In genomic region chr16:1492082-1492922, GRCh38 we compare ENCODE assay signal across 9 cellular contexts. TPM values are rescaled to one million over a fixed set of nuclear protein-coding genes. Genes with fewer than 3 reads are reported as not detected.
DNase-seq lines count a peak whose midpoint lies in the region; ATAC-seq, FAIRE-seq and TF ChIP-seq lines count a peak whose summit lies in the region.
"Had no signal": no experiment of that assay in that cellular context is flagged by ENCODE, and none has a peak within 500 bp of the region (broad histone marks: within the 10 kb centered on the region; RNA-seq: fewer than 3 reads in every experiment).

No MANE protein-coding gene starts in this region.

- H3K36me3 Mint-ChIP-seq in activated naive CD4-positive, alpha-beta T cell treated with anti-CD3 and anti-CD28 coated beads for 36 hours (ENCODE audit: low read depth): peaks cover 14% of the 10 kb centered on the region

- H3K9me3 ChIP-seq in mesenchymal stem cell (ENCODE audit: control insufficient read depth, low read length) (no peaks in the 10 kb centered on the region), upper lobe of left lung (no peaks in the 10 kb centered on the region)

- H3K4me3 ChIP-seq in brain microvascular endothelial cell (ENCODE audit: low read depth, low read length): peak overlapping the region; percentile 74
- peak overlapping the region in 1 of 2 experiments; percentile 78 for H3K4me3 ChIP-seq in mesenchymal stem cell (ENCODE audit: insufficient read depth in 1 of 2, low read depth in 1 of 2, low read length in 2 of 2)
- peak overlapping the region in 3 of 4 donors; percentile 71 to 93 (median 84) for H3K4me3 ChIP-seq in upper lobe of left lung

- H3K27me3 ChIP-seq in brain microvascular endothelial cell (replicated peaks): no peaks in the 10 kb centered on the region
- no peaks in the 10 kb centered on the region for H3K27me3 ChIP-seq in mesenchymal stem cell (ENCODE audit: control insufficient read depth in 1 of 2, insufficient read depth in 1 of 2, low read length in 2 of 2)
- H3K27me3 ChIP-seq in upper lobe of left lung: no peaks in the 10 kb centered on the region

- H3K27me3 Mint-ChIP-seq in activated naive CD4-positive, alpha-beta T cell treated with anti-CD3 and anti-CD28 coated beads for 36 hours (ENCODE audit: low read depth): no peaks in the 10 kb centered on the region

- H3K4ac ChIP-seq in mesenchymal stem cell (ENCODE audit: low read depth in 1 of 2, low read length in 2 of 2): peak overlapping the region; percentile 24 to 40

- no peak for FAIRE-seq in GM12892 (lab: Jason Lieb, UNC)

- peak overlapping the region; percentile 90 for H3K4me2 ChIP-seq in mesenchymal stem cell (ENCODE audit: low read length, poor library complexity, severe bottlenecking)

- in situ Hi-C loops in brain microvascular endothelial cell (cut with HindIII; ENCODE audit: low pct_ligation_motif_present, low sequenced_read_pairs): no loop called here

- H3K79me1 ChIP-seq in mesenchymal stem cell (replicated peaks; ENCODE audit: low read length, poor library complexity, severe bottlenecking): peaks cover 24% of the 10 kb centered on the region

- peak overlapping the region; percentile 94 for H3K27ac Mint-ChIP-seq in activated naive CD4-positive, alpha-beta T cell treated with anti-CD3 and anti-CD28 coated beads for 36 hours

- intact Hi-C loops in activated naive CD4-positive, alpha-beta T cell treated with anti-CD3 and anti-CD28 coated beads for 36 hours (cut with micrococcal nuclease): loop anchor here (2.0 to 10.0 kb wide), 2 partner anchors 50 to 122 kb away; partner anchors contain the start of genes CRAMP1 and IFT140

- H2AK5ac ChIP-seq in mesenchymal stem cell (ENCODE audit: low read length, severe bottlenecking): peak overlapping the region; percentile 58

- TF ChIP-seq CTCF in brain microvascular endothelial cell (IDR thresholded peaks at IDR 0.05; ENCODE audit: low read depth, low read length, missing control alignments) (no peak), upper lobe of left lung (IDR thresholded peaks at IDR 0.05) (no peak)

- peaks cover 16% of the 10 kb centered on the region for H3K4me1 Mint-ChIP-seq in activated naive CD4-positive, alpha-beta T cell treated with anti-CD3 and anti-CD28 coated beads for 36 hours (ENCODE audit: low read depth)

- no peak for TF ChIP-seq EP300 in upper lobe of left lung (IDR thresholded peaks at IDR 0.05)

- H3K4me3 Mint-ChIP-seq in activated naive CD4-positive, alpha-beta T cell treated with anti-CD3 and anti-CD28 coated beads for 36 hours: peak overlapping the region; percentile 90

- H2BK5ac ChIP-seq in mesenchymal stem cell (ENCODE audit: low read depth, low read length, poor library complexity, severe bottlenecking): no peak overlapping the region

- H2AFZ ChIP-seq in mesenchymal stem cell (ENCODE audit: low read depth, low read length): peak overlapping the region; percentile 29

- no peaks in the 10 kb centered on the region for H3K9me3 Mint-ChIP-seq in activated naive CD4-positive, alpha-beta T cell treated with anti-CD3 and anti-CD28 coated beads for 36 hours

- peak overlapping the region; percentile 34 to 71 for H3K18ac ChIP-seq in mesenchymal stem cell (ENCODE audit: low read depth in 1 of 2, low read length in 2 of 2)

- 89% methylated on average over 22 of the region's 23 CpGs for WGBS in mesenchymal stem cell
- WGBS in upper lobe of left lung, 2 donors: 80 to 89% methylated on average over 19 to 23 of the region's 23 CpGs

- H2BK12ac ChIP-seq in mesenchymal stem cell (ENCODE audit: low read length in 2 of 2): peak overlapping the region; percentile 7 to 45

- no peak for DNase-seq in activated naive CD4-positive, alpha-beta T cell treated with anti-CD3 and anti-CD28 coated beads for 36 hours
- DNase-seq in activated naive CD4-positive, alpha-beta T cell treated with Interleukin-2 at 50 U/mL for 16 hours: no peak
- DNase-seq in brain microvascular endothelial cell (no peak), mesenchymal stem cell (no peak), upper lobe of left lung (no peak), GF-D8 (lab: John Stamatoyannopoulos, UW) (no peak), GM12892 (ENCODE audit: insufficient read length) (no peak)
- DNase-seq in stimulated activated CD4-positive, alpha-beta T cell treated with anti-CD3 and anti-CD28 coated beads, Interleukin-12 subunit alpha, Interleukin-12 subunit beta, amount 100 ng/mL, for 4 hours: no peak

- H3K23ac ChIP-seq in mesenchymal stem cell (ENCODE audit: low read length in 2 of 2): no peak overlapping the region

- H4K8ac ChIP-seq in mesenchymal stem cell (ENCODE audit: low read length): peak overlapping the region; percentile 87

- H3K4me1 ChIP-seq in mesenchymal stem cell (ENCODE audit: control insufficient read depth, insufficient read depth, low read depth, low read length) (peaks cover 18% of the 10 kb centered on the region), upper lobe of left lung (peaks cover 17 to 25% (median 18%) of the 10 kb centered on the region in 4 donors)

- CTCF ChIA-PET in activated naive CD4-positive, alpha-beta T cell treated with anti-CD3 and anti-CD28 coated beads for 36 hours (lab: Charles Lee): interaction anchor here (0.7 kb wide), 1 partner anchor 43 kb away, joined by 5 read pairs; no protein-coding TSS in a partner anchor

- peak overlapping the region; percentile 71 for H4K91ac ChIP-seq in mesenchymal stem cell (ENCODE audit: low read length)

- H3K27ac ChIP-seq in brain microvascular endothelial cell (no peak overlapping the region), mesenchymal stem cell (ENCODE audit: low read length, poor library complexity, severe bottlenecking) (no peak overlapping the region), upper lobe of left lung (peak overlapping the region; percentile 90 to 92 (median 90))

- H3K36me3 ChIP-seq in brain microvascular endothelial cell (replicated peaks): peaks cover 7% of the 10 kb centered on the region
- peaks cover 24 to 31% of the 10 kb centered on the region in 2 experiments for H3K36me3 ChIP-seq in mesenchymal stem cell (ENCODE audit: control insufficient read depth in 1 of 2, insufficient read depth in 2 of 2, low read depth in 1 of 2, low read length in 2 of 2)
- peaks cover 0 to 27% (median 13%) of the 10 kb centered on the region in 4 donors for H3K36me3 ChIP-seq in upper lobe of left lung

- no peak overlapping the region for H3K14ac ChIP-seq in mesenchymal stem cell (ENCODE audit: low read length in 2 of 2)

- TF ChIP-seq POLR2A in upper lobe of left lung (IDR thresholded peaks at IDR 0.05) (no peak), GM12892 (IDR thresholded peaks at IDR 0.05; ENCODE audit: low read depth, low read length) (no peak)

- peak overlapping the region; percentile 89 for H3K9ac ChIP-seq in mesenchymal stem cell (ENCODE audit: low read length)

- peak overlapping the region; percentile 44 for H2BK15ac ChIP-seq in mesenchymal stem cell (ENCODE audit: low read depth, poor library complexity, severe bottlenecking)

- H2BK120ac ChIP-seq in mesenchymal stem cell (ENCODE audit: low read depth, low read length): no peak overlapping the region

- ATAC-seq in upper lobe of left lung (ENCODE audit: low FRiP score in 2 of 2): no peak

RNA-seq across cellular contexts. Expression of gene TELO2, which starts 0.9 kb away (rescaled TPM):
- 10 to 100 TPM; 68.1 to 76.1 TPM for total RNA-seq in activated naive CD4-positive, alpha-beta T cell treated with anti-CD3 and anti-CD28 coated beads for 36 hours
- 10.0 TPM for polyA plus RNA-seq in mesenchymal stem cell (2013, experiment 1 of 2)
- 10.2 TPM for polyA plus RNA-seq in mesenchymal stem cell (2013, experiment 2 of 2)
- 100 to 1,000 TPM in 1 of 6 donors, 10 to 100 TPM in 5; 13.8 to 130 (median 41.5) TPM for total RNA-seq in upper lobe of left lung
- 13.7 TPM for polyA plus RNA-seq in GM12892 (2012; ENCODE audit: missing spikeins)

RNA-seq across cellular contexts. Expression of gene PTX4, which starts 3.6 kb away (rescaled TPM):
- total RNA-seq in activated naive CD4-positive, alpha-beta T cell treated with anti-CD3 and anti-CD28 coated beads for 36 hours: not detected
- not detected for polyA plus RNA-seq in mesenchymal stem cell (2013, experiment 1 of 2)
- polyA plus RNA-seq in mesenchymal stem cell (2013, experiment 2 of 2): not detected
- under 1 TPM in 3 of 6 donors, not detected in 3; 0.30 to 0.34 (median 0.34) TPM for total RNA-seq in upper lobe of left lung
- polyA plus RNA-seq in GM12892 (2012; ENCODE audit: missing spikeins): not detected
- total RNA-seq: HT1080 had no signal

RNA-seq across cellular contexts. Expression of gene CLCN7, which starts 17.5 kb away (rescaled TPM):
- total RNA-seq in activated naive CD4-positive, alpha-beta T cell treated with anti-CD3 and anti-CD28 coated beads for 36 hours: 10 to 100 TPM; 31.7 to 34.5 TPM
- 91.3 TPM for polyA plus RNA-seq in mesenchymal stem cell (2013, experiment 1 of 2)
- polyA plus RNA-seq in mesenchymal stem cell (2013, experiment 2 of 2): 88.2 TPM
- total RNA-seq in upper lobe of left lung: 100 to 1,000 TPM in 4 of 6 donors, 10 to 100 TPM in 2; 78.0 to 463 (median 147) TPM
- polyA plus RNA-seq in GM12892 (2012; ENCODE audit: missing spikeins): 14.7 TPM

RNA-seq across cellular contexts. Expression of gene TMEM204, which starts 41.2 kb away (rescaled TPM):
- total RNA-seq in activated naive CD4-positive, alpha-beta T cell treated with anti-CD3 and anti-CD28 coated beads for 36 hours: 1 to 10 TPM; 7.7 to 8.2 TPM
- polyA plus RNA-seq in mesenchymal stem cell (2013, experiment 1 of 2): 12.5 TPM
- polyA plus RNA-seq in mesenchymal stem cell (2013, experiment 2 of 2): 13.0 TPM
- total RNA-seq in upper lobe of left lung: 100 to 1,000 TPM in 1 of 6 donors, 10 to 100 TPM in 5; 31.4 to 112 (median 48.4) TPM
- 0.15 TPM for polyA plus RNA-seq in GM12892 (2012; ENCODE audit: missing spikeins)

RNA-seq across cellular contexts. Expression of gene CCDC154, which starts 47.9 kb away (rescaled TPM):
- 1 to 10 TPM in 1 of 2 experiments, under 1 TPM in 1; 0.74 to 1.8 TPM for total RNA-seq in activated naive CD4-positive, alpha-beta T cell treated with anti-CD3 and anti-CD28 coated beads for 36 hours
- 0.32 TPM for polyA plus RNA-seq in mesenchymal stem cell (2013, experiment 1 of 2)
- 0.26 TPM for polyA plus RNA-seq in mesenchymal stem cell (2013, experiment 2 of 2)
- 1 to 10 TPM in 4 of 6 donors, under 1 TPM in 1, not detected in 1; 0.30 to 5.4 (median 2.9) TPM for total RNA-seq in upper lobe of left lung
- 0.38 TPM for polyA plus RNA-seq in GM12892 (2012; ENCODE audit: missing spikeins)

Comparison
In these comparisons a context has a peak if more than half of its experiments do, and no peak if none do; other contexts are left out.
1. H3K27ac ChIP-seq: peak in upper lobe of left lung (4 of 4); none in brain microvascular endothelial cell (single experiment) and mesenchymal stem cell (single experiment).